1 cellular context compared by ENCODE assay signal in genomic region chr3:183331518-183331917, GRCh38.
TF ChIP-seq lines count a peak whose summit lies in the region.

No MANE protein-coding gene starts in this region.

TF ChIP-seq in GM23338, 12 proteins besides CTCF, POLR2A, EP300 and RAD21 (continued from another document):
- TF ChIP-seq, protein P1, sequence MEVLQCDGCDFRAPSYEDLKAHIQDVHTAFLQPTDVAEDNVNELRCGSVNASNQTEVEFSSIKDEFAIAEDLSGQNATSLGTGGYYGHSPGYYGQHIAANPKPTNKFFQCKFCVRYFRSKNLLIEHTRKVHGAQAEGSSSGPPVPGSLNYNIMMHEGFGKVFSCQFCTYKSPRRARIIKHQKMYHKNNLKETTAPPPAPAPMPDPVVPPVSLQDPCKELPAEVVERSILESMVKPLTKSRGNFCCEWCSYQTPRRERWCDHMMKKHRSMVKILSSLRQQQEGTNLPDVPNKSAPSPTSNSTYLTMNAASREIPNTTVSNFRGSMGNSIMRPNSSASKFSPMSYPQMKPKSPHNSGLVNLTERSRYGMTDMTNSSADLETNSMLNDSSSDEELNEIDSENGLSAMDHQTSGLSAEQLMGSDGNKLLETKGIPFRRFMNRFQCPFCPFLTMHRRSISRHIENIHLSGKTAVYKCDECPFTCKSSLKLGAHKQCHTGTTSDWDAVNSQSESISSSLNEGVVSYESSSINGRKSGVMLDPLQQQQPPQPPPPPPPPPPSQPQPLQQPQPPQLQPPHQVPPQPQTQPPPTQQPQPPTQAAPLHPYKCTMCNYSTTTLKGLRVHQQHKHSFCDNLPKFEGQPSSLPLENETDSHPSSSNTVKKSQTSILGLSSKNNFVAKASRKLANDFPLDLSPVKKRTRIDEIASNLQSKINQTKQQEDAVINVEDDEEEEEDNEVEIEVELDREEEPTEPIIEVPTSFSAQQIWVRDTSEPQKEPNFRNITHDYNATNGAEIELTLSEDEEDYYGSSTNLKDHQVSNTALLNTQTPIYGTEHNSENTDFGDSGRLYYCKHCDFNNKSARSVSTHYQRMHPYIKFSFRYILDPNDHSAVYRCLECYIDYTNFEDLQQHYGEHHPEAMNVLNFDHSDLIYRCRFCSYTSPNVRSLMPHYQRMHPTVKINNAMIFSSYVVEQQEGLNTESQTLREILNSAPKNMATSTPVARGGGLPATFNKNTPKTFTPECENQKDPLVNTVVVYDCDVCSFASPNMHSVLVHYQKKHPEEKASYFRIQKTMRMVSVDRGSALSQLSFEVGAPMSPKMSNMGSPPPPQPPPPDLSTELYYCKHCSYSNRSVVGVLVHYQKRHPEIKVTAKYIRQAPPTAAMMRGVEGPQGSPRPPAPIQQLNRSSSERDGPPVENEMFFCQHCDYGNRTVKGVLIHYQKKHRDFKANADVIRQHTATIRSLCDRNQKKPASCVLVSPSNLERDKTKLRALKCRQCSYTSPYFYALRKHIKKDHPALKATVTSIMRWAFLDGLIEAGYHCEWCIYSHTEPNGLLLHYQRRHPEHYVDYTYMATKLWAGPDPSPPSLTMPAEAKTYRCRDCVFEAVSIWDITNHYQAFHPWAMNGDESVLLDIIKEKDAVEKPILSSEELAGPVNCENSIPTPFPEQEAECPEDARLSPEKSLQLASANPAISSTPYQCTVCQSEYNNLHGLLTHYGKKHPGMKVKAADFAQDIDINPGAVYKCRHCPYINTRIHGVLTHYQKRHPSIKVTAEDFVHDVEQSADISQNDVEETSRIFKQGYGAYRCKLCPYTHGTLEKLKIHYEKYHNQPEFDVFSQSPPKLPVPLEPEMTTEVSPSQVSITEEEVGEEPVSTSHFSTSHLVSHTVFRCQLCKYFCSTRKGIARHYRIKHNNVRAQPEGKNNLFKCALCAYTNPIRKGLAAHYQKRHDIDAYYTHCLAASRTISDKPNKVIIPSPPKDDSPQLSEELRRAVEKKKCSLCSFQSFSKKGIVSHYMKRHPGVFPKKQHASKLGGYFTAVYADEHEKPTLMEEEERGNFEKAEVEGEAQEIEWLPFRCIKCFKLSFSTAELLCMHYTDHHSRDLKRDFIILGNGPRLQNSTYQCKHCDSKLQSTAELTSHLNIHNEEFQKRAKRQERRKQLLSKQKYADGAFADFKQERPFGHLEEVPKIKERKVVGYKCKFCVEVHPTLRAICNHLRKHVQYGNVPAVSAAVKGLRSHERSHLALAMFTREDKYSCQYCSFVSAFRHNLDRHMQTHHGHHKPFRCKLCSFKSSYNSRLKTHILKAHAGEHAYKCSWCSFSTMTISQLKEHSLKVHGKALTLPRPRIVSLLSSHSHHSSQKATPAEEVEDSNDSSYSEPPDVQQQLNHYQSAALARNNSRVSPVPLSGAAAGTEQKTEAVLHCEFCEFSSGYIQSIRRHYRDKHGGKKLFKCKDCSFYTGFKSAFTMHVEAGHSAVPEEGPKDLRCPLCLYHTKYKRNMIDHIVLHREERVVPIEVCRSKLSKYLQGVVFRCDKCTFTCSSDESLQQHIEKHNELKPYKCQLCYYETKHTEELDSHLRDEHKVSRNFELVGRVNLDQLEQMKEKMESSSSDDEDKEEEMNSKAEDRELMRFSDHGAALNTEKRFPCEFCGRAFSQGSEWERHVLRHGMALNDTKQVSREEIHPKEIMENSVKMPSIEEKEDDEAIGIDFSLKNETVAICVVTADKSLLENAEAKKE (CRISPR knock-in tag; IDR thresholded peaks at IDR 0.05): no peak
- no peak for TF ChIP-seq POLR2AphosphoS5 (IDR thresholded peaks at IDR 0.05; ENCODE audit: low read depth)
- TF ChIP-seq CREB1 (CRISPR knock-in tag; IDR thresholded peaks at IDR 0.05; ENCODE audit: low read depth): no peak
- no peak for TF ChIP-seq EZH2 (IDR thresholded peaks at IDR 0.05; ENCODE audit: low read depth, unreplicated experiment)
- no peak for TF ChIP-seq ZNF331 (CRISPR knock-in tag; IDR thresholded peaks at IDR 0.05; ENCODE audit: low read depth)
TF ChIP-seq in GM23338: peak in this region for 0.
